Comparison of ENCODE assay signal across 1 cellular context in the genomic region with DNA sequence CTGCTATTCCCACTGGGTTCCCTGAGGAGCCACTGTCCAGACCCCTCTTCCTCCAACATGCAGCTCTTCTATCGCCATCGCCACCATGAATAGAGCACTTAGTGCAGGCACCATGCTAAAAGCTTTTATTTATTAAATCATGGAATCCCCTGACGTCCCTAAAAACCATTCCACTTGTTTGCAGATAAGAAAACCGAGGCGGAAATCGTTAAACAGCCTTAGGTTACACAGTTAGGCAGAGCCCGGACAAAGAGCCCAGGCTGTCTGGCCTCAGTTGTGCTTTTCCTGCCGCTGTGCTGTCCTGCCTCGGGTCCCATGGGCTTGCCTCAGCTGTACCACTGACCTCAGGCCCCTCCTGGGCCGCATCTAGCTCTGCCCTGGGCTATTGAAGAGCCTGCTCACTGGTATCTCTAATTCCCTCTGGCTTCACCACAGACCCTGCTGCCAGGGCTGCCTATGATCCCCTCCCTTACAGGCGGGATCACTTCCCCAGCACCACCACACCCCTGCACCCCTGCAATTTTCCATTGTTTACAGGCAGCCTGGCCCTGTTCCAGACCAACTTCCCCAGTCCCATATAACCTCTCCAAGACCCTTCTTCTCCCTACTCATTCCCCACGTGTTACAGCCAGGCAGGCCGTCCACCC.
TF ChIP-seq lines count a peak whose summit lies in the region.

No MANE protein-coding gene starts in this region.

TF ChIP-seq in GM23338, 12 proteins besides CTCF, POLR2A, EP300 and RAD21 (continued from another document):
- TF ChIP-seq, protein P1, sequence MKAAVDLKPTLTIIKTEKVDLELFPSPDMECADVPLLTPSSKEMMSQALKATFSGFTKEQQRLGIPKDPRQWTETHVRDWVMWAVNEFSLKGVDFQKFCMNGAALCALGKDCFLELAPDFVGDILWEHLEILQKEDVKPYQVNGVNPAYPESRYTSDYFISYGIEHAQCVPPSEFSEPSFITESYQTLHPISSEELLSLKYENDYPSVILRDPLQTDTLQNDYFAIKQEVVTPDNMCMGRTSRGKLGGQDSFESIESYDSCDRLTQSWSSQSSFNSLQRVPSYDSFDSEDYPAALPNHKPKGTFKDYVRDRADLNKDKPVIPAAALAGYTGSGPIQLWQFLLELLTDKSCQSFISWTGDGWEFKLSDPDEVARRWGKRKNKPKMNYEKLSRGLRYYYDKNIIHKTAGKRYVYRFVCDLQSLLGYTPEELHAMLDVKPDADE (IDR thresholded peaks at IDR 0.05) = no peak
- no peak for TF ChIP-seq JUNB (IDR thresholded peaks at IDR 0.05; ENCODE audit: unreplicated experiment)
- TF ChIP-seq, protein P2, sequence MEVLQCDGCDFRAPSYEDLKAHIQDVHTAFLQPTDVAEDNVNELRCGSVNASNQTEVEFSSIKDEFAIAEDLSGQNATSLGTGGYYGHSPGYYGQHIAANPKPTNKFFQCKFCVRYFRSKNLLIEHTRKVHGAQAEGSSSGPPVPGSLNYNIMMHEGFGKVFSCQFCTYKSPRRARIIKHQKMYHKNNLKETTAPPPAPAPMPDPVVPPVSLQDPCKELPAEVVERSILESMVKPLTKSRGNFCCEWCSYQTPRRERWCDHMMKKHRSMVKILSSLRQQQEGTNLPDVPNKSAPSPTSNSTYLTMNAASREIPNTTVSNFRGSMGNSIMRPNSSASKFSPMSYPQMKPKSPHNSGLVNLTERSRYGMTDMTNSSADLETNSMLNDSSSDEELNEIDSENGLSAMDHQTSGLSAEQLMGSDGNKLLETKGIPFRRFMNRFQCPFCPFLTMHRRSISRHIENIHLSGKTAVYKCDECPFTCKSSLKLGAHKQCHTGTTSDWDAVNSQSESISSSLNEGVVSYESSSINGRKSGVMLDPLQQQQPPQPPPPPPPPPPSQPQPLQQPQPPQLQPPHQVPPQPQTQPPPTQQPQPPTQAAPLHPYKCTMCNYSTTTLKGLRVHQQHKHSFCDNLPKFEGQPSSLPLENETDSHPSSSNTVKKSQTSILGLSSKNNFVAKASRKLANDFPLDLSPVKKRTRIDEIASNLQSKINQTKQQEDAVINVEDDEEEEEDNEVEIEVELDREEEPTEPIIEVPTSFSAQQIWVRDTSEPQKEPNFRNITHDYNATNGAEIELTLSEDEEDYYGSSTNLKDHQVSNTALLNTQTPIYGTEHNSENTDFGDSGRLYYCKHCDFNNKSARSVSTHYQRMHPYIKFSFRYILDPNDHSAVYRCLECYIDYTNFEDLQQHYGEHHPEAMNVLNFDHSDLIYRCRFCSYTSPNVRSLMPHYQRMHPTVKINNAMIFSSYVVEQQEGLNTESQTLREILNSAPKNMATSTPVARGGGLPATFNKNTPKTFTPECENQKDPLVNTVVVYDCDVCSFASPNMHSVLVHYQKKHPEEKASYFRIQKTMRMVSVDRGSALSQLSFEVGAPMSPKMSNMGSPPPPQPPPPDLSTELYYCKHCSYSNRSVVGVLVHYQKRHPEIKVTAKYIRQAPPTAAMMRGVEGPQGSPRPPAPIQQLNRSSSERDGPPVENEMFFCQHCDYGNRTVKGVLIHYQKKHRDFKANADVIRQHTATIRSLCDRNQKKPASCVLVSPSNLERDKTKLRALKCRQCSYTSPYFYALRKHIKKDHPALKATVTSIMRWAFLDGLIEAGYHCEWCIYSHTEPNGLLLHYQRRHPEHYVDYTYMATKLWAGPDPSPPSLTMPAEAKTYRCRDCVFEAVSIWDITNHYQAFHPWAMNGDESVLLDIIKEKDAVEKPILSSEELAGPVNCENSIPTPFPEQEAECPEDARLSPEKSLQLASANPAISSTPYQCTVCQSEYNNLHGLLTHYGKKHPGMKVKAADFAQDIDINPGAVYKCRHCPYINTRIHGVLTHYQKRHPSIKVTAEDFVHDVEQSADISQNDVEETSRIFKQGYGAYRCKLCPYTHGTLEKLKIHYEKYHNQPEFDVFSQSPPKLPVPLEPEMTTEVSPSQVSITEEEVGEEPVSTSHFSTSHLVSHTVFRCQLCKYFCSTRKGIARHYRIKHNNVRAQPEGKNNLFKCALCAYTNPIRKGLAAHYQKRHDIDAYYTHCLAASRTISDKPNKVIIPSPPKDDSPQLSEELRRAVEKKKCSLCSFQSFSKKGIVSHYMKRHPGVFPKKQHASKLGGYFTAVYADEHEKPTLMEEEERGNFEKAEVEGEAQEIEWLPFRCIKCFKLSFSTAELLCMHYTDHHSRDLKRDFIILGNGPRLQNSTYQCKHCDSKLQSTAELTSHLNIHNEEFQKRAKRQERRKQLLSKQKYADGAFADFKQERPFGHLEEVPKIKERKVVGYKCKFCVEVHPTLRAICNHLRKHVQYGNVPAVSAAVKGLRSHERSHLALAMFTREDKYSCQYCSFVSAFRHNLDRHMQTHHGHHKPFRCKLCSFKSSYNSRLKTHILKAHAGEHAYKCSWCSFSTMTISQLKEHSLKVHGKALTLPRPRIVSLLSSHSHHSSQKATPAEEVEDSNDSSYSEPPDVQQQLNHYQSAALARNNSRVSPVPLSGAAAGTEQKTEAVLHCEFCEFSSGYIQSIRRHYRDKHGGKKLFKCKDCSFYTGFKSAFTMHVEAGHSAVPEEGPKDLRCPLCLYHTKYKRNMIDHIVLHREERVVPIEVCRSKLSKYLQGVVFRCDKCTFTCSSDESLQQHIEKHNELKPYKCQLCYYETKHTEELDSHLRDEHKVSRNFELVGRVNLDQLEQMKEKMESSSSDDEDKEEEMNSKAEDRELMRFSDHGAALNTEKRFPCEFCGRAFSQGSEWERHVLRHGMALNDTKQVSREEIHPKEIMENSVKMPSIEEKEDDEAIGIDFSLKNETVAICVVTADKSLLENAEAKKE (CRISPR knock-in tag; IDR thresholded peaks at IDR 0.05) = no peak
- no peak for TF ChIP-seq STAT1 (IDR thresholded peaks at IDR 0.05; ENCODE audit: unreplicated experiment)
- no peak for TF ChIP-seq EZH2 (IDR thresholded peaks at IDR 0.05; ENCODE audit: low read depth, unreplicated experiment)
